ENCODE assay signal across 9 cellular contexts in genomic region chr11:113778111-113778910, GRCh38. TPM values are rescaled to one million over a fixed set of nuclear protein-coding genes. Genes with fewer than 3 reads are reported as not detected.
DNase-seq lines count a peak whose midpoint lies in the region; ATAC-seq and TF ChIP-seq lines count a peak whose summit lies in the region.
"Had no signal": no experiment of that assay in that cellular context is flagged by ENCODE, and none has a peak within 500 bp of the region (broad histone marks: within the 10 kb centered on the region; RNA-seq: fewer than 3 reads in every experiment).

No MANE protein-coding gene starts in this region.

- H3K9me3 ChIP-seq in adipocyte (ENCODE audit: control insufficient read depth, low read length) (no peaks in the 10 kb centered on the region), heart left ventricle (no peaks in the 10 kb centered on the region), skeletal muscle satellite cell (replicated peaks; ENCODE audit: low read length) (no peaks in the 10 kb centered on the region)

- 29 to 38% (median 33%) methylated on average over 11 of the region's 11 CpGs for WGBS in heart left ventricle, 4 donors

- H3K4me2 ChIP-seq in skeletal muscle satellite cell (ENCODE audit: low read length) = peak overlapping the region; percentile 91

- peaks cover 4% of the 10 kb centered on the region for H3K4me1 ChIP-seq in adipocyte (ENCODE audit: control insufficient read depth, insufficient read depth, low read length)
- H3K4me1 ChIP-seq in heart left ventricle = peaks cover 0 to 21% (median 6%) of the 10 kb centered on the region in 12 donors
- H3K4me1 ChIP-seq in skeletal muscle satellite cell (ENCODE audit: control insufficient read depth, insufficient read depth, low read length) = peaks cover 8% of the 10 kb centered on the region

- peak; percentile 5 for DNase-seq in HT-29 (ENCODE audit: low spot score)
- peak; percentile 42 for DNase-seq in adipocyte (ENCODE audit: low read depth)
- peak in 4 of 5 donors; percentile 30 to 42 (median 40) for DNase-seq in heart left ventricle
- DNase-seq in stimulated activated CD4-positive, alpha-beta T cell treated with anti-CD3 and anti-CD28 coated beads, Interleukin-2, amount 100 ng/mL, for 48 hours = no peak
- DNase-seq: cortex of kidney had no signal

- intact Hi-C loops in heart left ventricle (cut with DNase I) = no loop called here

- H3K27ac ChIP-seq in heart left ventricle = peak overlapping the region; percentile 30 to 77 (median 64)

- H3K27me3 ChIP-seq in adipocyte (replicated peaks; ENCODE audit: control insufficient read depth, insufficient read depth, low read length) = peaks cover 17% of the 10 kb centered on the region
- peaks cover 0 to 8% (median 0%) of the 10 kb centered on the region in 9 donors for H3K27me3 ChIP-seq in heart left ventricle
- H3K27me3 ChIP-seq in skeletal muscle satellite cell (ENCODE audit: control insufficient read depth, insufficient read depth, low read length) = peaks cover 30% of the 10 kb centered on the region

- H3K36me3 ChIP-seq in adipocyte (ENCODE audit: control insufficient read depth, insufficient read depth, low read length, severe bottlenecking) = no peaks in the 10 kb centered on the region
- H3K36me3 ChIP-seq in heart left ventricle = no peaks in the 10 kb centered on the region
- H3K36me3 ChIP-seq in skeletal muscle satellite cell (ENCODE audit: insufficient read depth, low read length) = no peaks in the 10 kb centered on the region

- peak in 1 of 12 donors; percentile 13 for TF ChIP-seq CTCF in heart left ventricle (IDR thresholded peaks at IDR 0.05)

- ATAC-seq in heart left ventricle (peak; percentile 50 to 66 (median 59)), GM19035 (IDR thresholded peaks at IDR 0.05; ENCODE audit: unreplicated experiment) (no peak), GM21717 (IDR thresholded peaks at IDR 0.05; ENCODE audit: unreplicated experiment) (no peak), HG02870 (IDR thresholded peaks at IDR 0.05; ENCODE audit: unreplicated experiment) (no peak)

- H3K9ac ChIP-seq in adipocyte (ENCODE audit: low read length) (no peak overlapping the region), skeletal muscle satellite cell (ENCODE audit: low read depth, low read length) (peak overlapping the region; percentile 44)

- no peak for TF ChIP-seq POLR2A in heart left ventricle (IDR thresholded peaks at IDR 0.05)

- H3K4me3 ChIP-seq in adipocyte (ENCODE audit: low read length) (no peak overlapping the region), heart left ventricle (peak overlapping the region in 8 of 12 donors; percentile 4 to 23 (median 19)), skeletal muscle satellite cell (ENCODE audit: low read length) (peak overlapping the region; percentile 62)

RNA-seq across cellular contexts. Expression of gene CLDN25, which starts 1.3 kb away (rescaled TPM):
- total RNA-seq in HT-29 (2014; rRNA removed; shearing (Covaris generic)) = not detected in 2 replicates
- not detected for total RNA-seq in heart left ventricle
- polyA plus RNA-seq in heart left ventricle = not detected
- not detected in 2 replicates for total RNA-seq in skeletal muscle satellite cell (2012; rRNA removed)

RNA-seq across cellular contexts. Expression of gene ZW10, which starts 4.8 kb away (rescaled TPM):
- 12.3 and 13.4 TPM in 2 replicates for total RNA-seq in HT-29 (2014; rRNA removed; shearing (Covaris generic))
- total RNA-seq in heart left ventricle = 10 to 100 TPM in 3 of 9 donors, 1 to 10 TPM in 6; 7.5 to 11.9 (median 9.8) TPM
- 10 to 100 TPM in 1 of 2 donors, 1 to 10 TPM in 1; 2.2 to 12.0 TPM for polyA plus RNA-seq in heart left ventricle
- 21.0 and 23.4 TPM in 2 replicates for total RNA-seq in skeletal muscle satellite cell (2012; rRNA removed)

Comparison
In these comparisons a context has a peak if more than half of its experiments do, and no peak if none do; other contexts are left out.
1. DNase-seq: peak in HT-29 (single experiment), adipocyte (single experiment) and heart left ventricle (4 of 5); none in stimulated activated CD4-positive, alpha-beta T cell treated with anti-CD3 and anti-CD28 coated beads, Interleukin-2, amount 100 ng/mL, for 48 hours (0 of 2).
2. ATAC-seq: peak in heart left ventricle (4 of 4); none in GM19035 (single experiment), GM21717 (single experiment) and HG02870 (single experiment).